13 cellular contexts compared by ENCODE assay signal in the genomic region with DNA sequence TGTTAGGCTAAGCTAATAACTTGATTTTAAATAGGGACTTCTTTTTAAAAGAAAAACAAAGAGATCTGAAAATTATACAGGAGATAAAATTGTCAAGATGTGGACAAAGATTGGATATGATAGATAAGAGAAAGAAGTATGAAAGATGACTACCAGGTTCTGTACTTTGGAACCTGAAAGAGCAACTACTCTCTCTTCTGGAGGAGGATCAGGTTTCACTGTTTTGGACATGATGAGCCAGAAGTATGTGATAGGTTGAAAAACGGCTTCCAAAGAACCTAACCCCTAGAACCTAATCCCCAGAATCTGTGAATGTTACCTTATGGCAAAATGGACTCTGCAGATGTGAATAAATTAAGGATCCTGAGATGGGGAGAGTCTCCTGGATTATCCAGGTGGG. TPM values are rescaled to one million over a fixed set of nuclear protein-coding genes. Genes with fewer than 3 reads are reported as not detected.
A peak's percentile ranks its signal among the peaks of the same experiment; 100 is the strongest.
DNase-seq lines count a peak whose midpoint lies in the region; ATAC-seq and TF ChIP-seq lines count a peak whose summit lies in the region.
"Had no signal": no experiment of that assay in that cellular context is flagged by ENCODE, and none has a peak within 500 bp of the region (broad histone marks: within the 10 kb centered on the region; RNA-seq: fewer than 3 reads in every experiment).

No MANE protein-coding gene starts in this region.

- CTCF ChIA-PET in CD8-positive, alpha-beta T cell (lab: Charles Lee) = no interaction called here
- CTCF ChIA-PET in T-cell (lab: Charles Lee) = interaction anchor here in 1 of 2 donors (0.6 kb wide), 1 partner anchor 26 kb away, joined by 3 read pairs; a partner anchor contains a TSS

- peak overlapping the region; percentile 79 for H3K27ac Mint-ChIP-seq in CD8-positive, alpha-beta T cell
- H3K27ac Mint-ChIP-seq in T-cell = peak overlapping the region; percentile 82 to 90
- H3K27ac Mint-ChIP-seq: endodermal cell had no signal

- H3K27ac ChIP-seq in CD8-positive, alpha-beta T cell (ENCODE audit: low read depth, low read length) = no peak overlapping the region
- H3K27ac ChIP-seq in HL-60 (replicated peaks) (peak overlapping the region; percentile 73), liver (ENCODE audit: low read depth in 1 of 2, low read length in 2 of 2) (no peak overlapping the region), prostate gland (no peak overlapping the region)
- H3K27ac ChIP-seq: ascending aorta had no signal

- no peak overlapping the region for H3K9ac ChIP-seq in liver (ENCODE audit: low read depth in 1 of 2, low read length in 2 of 2)

- DNase-seq in CD8-positive, alpha-beta T cell = no peak
- DNase-seq in HL-60 (ENCODE audit: low read depth in 1 of 2, low spot score in 1 of 2) (no peak), T-cell (no peak), SIG-M5 (lab: John Stamatoyannopoulos, UW) (no peak), cerebellar nuclear complex (lab: John Stamatoyannopoulos, UW) (no peak), prostate gland (ENCODE audit: low spot score) (no peak), left ventricle myocardium superior (no peak)
- DNase-seq: activated CD8-positive, alpha-beta memory T cell treated with anti-CD3 and anti-CD28 coated beads, Interleukin-2, amount 50 U/mL, for 4 hours; endodermal cell; NCI-H187 had no signal

- no peak overlapping the region for H3K4me3 Mint-ChIP-seq in CD8-positive, alpha-beta T cell
- no peak overlapping the region for H3K4me3 Mint-ChIP-seq in T-cell
- H3K4me3 Mint-ChIP-seq: endodermal cell had no signal

- no peak for ATAC-seq in CD8-positive, alpha-beta T cell
- ATAC-seq in T-cell (replicated peaks in 1 of 4) = no peak
- no peak for ATAC-seq in left ventricle myocardium superior
- ATAC-seq: Panc1 had no signal

- WGBS in liver = 39% methylated on average over 1 of the region's 1 CpG
- 12% methylated on average over 1 of the region's 1 CpG for WGBS in prostate gland

- peaks cover 57% of the 10 kb centered on the region for H3K4me1 Mint-ChIP-seq in CD8-positive, alpha-beta T cell (ENCODE audit: low read depth)
- peaks cover 55 to 59% (median 56%) of the 10 kb centered on the region in 3 donors for H3K4me1 Mint-ChIP-seq in T-cell

- H3K4me1 ChIP-seq in CD8-positive, alpha-beta T cell (ENCODE audit: insufficient read depth, low read length) = peaks cover 51% of the 10 kb centered on the region
- H3K4me1 ChIP-seq in liver (ENCODE audit: control insufficient read depth in 4 of 4, insufficient read depth in 4 of 4, low read length in 3 of 4) = peaks cover 6 to 28% (median 10%) of the 10 kb centered on the region in 4 donors
- H3K4me1 ChIP-seq in prostate gland (replicated peaks) = no peaks in the 10 kb centered on the region

- no peaks in the 10 kb centered on the region for H3K27me3 ChIP-seq in CD8-positive, alpha-beta T cell (ENCODE audit: insufficient read depth, low read length)
- H3K27me3 ChIP-seq in HL-60 (ENCODE audit: insufficient read depth, poor library complexity, severe bottlenecking) (no peaks in the 10 kb centered on the region), liver (ENCODE audit: control insufficient read depth in 4 of 4, insufficient read depth in 4 of 4, low read length in 3 of 4) (no peaks in the 10 kb centered on the region), prostate gland (replicated peaks; ENCODE audit: insufficient read depth) (no peaks in the 10 kb centered on the region)
- H3K27me3 ChIP-seq: ascending aorta had no signal

- H3K9me3 ChIP-seq in CD8-positive, alpha-beta T cell (ENCODE audit: low read length) = no peaks in the 10 kb centered on the region
- no peaks in the 10 kb centered on the region for H3K9me3 ChIP-seq in liver (ENCODE audit: control insufficient read depth in 4 of 4, low read length in 3 of 4)
- no peaks in the 10 kb centered on the region for H3K9me3 ChIP-seq in prostate gland
- H3K9me3 ChIP-seq: ascending aorta had no signal

- intact Hi-C loops in CD8-positive, alpha-beta T cell (cut with DNase I, micrococcal nuclease) = loop anchor here in 1 of 2 experiments (2.0 to 10.0 kb wide), 2 partner anchors 19 to 1161 kb away; no protein-coding TSS in a partner anchor
- intact Hi-C loops in prostate gland (cut with DNase I) (no loop called here), left ventricle myocardium superior (cut with micrococcal nuclease) (no loop called here)

- no peak overlapping the region for H3K4me3 ChIP-seq in CD8-positive, alpha-beta T cell (ENCODE audit: low read depth, low read length)
- no peak overlapping the region for H3K4me3 ChIP-seq in HL-60 (replicated peaks; ENCODE audit: insufficient read depth, low read length)
- H3K4me3 ChIP-seq in liver (ENCODE audit: low read depth in 1 of 3, low read length in 3 of 3) = no peak overlapping the region
- no peak overlapping the region for H3K4me3 ChIP-seq in prostate gland
- H3K4me3 ChIP-seq: ascending aorta had no signal

- POLR2A ChIA-PET in CD8-positive, alpha-beta T cell (lab: Charles Lee) = interaction anchor here (0.6 to 0.9 kb wide), 3 partner anchors 10 to 27 kb away, joined by 3 read pairs; a partner anchor contains a TSS
- POLR2A ChIA-PET in T-cell (lab: Charles Lee) = interaction anchor here (0.6 to 0.7 kb wide), 3 partner anchors 18 to 21 kb away, joined by 3 to 4 read pairs (median 4); no protein-coding TSS in a partner anchor

- H3K27me3 Mint-ChIP-seq in CD8-positive, alpha-beta T cell (ENCODE audit: low read depth) = no peaks in the 10 kb centered on the region
- H3K27me3 Mint-ChIP-seq in T-cell = no peaks in the 10 kb centered on the region

- TF ChIP-seq RAD21 in liver (IDR thresholded peaks at IDR 0.05) = no peak

- H3K36me3 ChIP-seq in CD8-positive, alpha-beta T cell (ENCODE audit: insufficient read depth, low read length) = no peaks in the 10 kb centered on the region
- H3K36me3 ChIP-seq in liver (ENCODE audit: control insufficient read depth in 4 of 4, insufficient read depth in 3 of 4, low read depth in 1 of 4, low read length in 3 of 4) (no peaks in the 10 kb centered on the region), prostate gland (no peaks in the 10 kb centered on the region)
- H3K36me3 ChIP-seq: ascending aorta had no signal

- TF ChIP-seq POLR2A in prostate gland (IDR thresholded peaks at IDR 0.05) = no peak

- H3K36me3 Mint-ChIP-seq in CD8-positive, alpha-beta T cell = peaks cover 20% of the 10 kb centered on the region
- H3K36me3 Mint-ChIP-seq in T-cell = peaks cover 28% of the 10 kb centered on the region

- no peaks in the 10 kb centered on the region for H3K9me3 Mint-ChIP-seq in CD8-positive, alpha-beta T cell
- no peaks in the 10 kb centered on the region for H3K9me3 Mint-ChIP-seq in T-cell
- H3K9me3 Mint-ChIP-seq: endodermal cell had no signal

- TF ChIP-seq CTCF in CD8-positive, alpha-beta T cell (IDR thresholded peaks at IDR 0.05) = no peak
- no peak for TF ChIP-seq CTCF in HL-60 (IDR thresholded peaks at IDR 0.05; ENCODE audit: insufficient read depth, low read length)
- no peak for TF ChIP-seq CTCF in liver (IDR thresholded peaks at IDR 0.05; ENCODE audit: low read depth, low read length, missing input control)
- TF ChIP-seq CTCF in prostate gland (IDR thresholded peaks at IDR 0.05) = no peak

TF ChIP-seq in liver, 16 proteins besides CTCF, POLR2A, EP300 and RAD21:
- TF ChIP-seq, protein P1, sequence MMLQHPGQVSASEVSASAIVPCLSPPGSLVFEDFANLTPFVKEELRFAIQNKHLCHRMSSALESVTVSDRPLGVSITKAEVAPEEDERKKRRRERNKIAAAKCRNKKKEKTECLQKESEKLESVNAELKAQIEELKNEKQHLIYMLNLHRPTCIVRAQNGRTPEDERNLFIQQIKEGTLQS (IDR thresholded peaks at IDR 0.05) = no peak
- TF ChIP-seq EGR1 (IDR thresholded peaks at IDR 0.05; ENCODE audit: low read depth in 2 of 2) (no peak), HNF4A (conservative IDR thresholded peaks at IDR 0.05) (peak; percentile 60 to 79), HNF4G (IDR thresholded peaks at IDR 0.05) (peak; percentile 21), SP1 (IDR thresholded peaks at IDR 0.05) (peak; percentile 17)
- TF ChIP-seq, protein P2, sequence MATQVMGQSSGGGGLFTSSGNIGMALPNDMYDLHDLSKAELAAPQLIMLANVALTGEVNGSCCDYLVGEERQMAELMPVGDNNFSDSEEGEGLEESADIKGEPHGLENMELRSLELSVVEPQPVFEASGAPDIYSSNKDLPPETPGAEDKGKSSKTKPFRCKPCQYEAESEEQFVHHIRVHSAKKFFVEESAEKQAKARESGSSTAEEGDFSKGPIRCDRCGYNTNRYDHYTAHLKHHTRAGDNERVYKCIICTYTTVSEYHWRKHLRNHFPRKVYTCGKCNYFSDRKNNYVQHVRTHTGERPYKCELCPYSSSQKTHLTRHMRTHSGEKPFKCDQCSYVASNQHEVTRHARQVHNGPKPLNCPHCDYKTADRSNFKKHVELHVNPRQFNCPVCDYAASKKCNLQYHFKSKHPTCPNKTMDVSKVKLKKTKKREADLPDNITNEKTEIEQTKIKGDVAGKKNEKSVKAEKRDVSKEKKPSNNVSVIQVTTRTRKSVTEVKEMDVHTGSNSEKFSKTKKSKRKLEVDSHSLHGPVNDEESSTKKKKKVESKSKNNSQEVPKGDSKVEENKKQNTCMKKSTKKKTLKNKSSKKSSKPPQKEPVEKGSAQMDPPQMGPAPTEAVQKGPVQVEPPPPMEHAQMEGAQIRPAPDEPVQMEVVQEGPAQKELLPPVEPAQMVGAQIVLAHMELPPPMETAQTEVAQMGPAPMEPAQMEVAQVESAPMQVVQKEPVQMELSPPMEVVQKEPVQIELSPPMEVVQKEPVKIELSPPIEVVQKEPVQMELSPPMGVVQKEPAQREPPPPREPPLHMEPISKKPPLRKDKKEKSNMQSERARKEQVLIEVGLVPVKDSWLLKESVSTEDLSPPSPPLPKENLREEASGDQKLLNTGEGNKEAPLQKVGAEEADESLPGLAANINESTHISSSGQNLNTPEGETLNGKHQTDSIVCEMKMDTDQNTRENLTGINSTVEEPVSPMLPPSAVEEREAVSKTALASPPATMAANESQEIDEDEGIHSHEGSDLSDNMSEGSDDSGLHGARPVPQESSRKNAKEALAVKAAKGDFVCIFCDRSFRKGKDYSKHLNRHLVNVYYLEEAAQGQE (IDR thresholded peaks at IDR 0.05) = no peak

RNA-seq across cellular contexts. Expression of a gene that starts 26.2 kb away (rescaled TPM):
- 10 to 100 TPM; 36.8 to 37.6 TPM for total RNA-seq in CD8-positive, alpha-beta T cell
- total RNA-seq in T-cell = 10 to 100 TPM; 43.9 to 49.9 (median 45.1) TPM
- total RNA-seq in liver = 10 to 100 TPM in 1 of 2 donors, 1 to 10 TPM in 1; 7.7 to 11.3 TPM
- 1 to 10 TPM; 2.3 to 3.5 TPM for polyA plus RNA-seq in liver
- total RNA-seq in prostate gland = 10 to 100 TPM; 23.1 to 24.0 TPM
- total RNA-seq in left ventricle myocardium superior = 11.6 TPM

RNA-seq across cellular contexts. Expression of a gene that starts 26.8 kb away (rescaled TPM):
- 1 to 10 TPM; 4.4 to 5.4 TPM for total RNA-seq in CD8-positive, alpha-beta T cell
- total RNA-seq in T-cell (10 to 100 TPM in 2 of 5 donors, 1 to 10 TPM in 3; 5.9 to 10.5 (median 9.2) TPM), liver (10 to 100 TPM in 1 of 2 donors, 1 to 10 TPM in 1; 9.4 to 14.0 TPM), prostate gland (10 to 100 TPM; 11.7 to 13.4 TPM), left ventricle myocardium superior (7.3 TPM)
- 1 to 10 TPM; 3.2 to 5.2 TPM for polyA plus RNA-seq in liver
